ENCODE assay signal across 1 cellular context in the genomic region with DNA sequence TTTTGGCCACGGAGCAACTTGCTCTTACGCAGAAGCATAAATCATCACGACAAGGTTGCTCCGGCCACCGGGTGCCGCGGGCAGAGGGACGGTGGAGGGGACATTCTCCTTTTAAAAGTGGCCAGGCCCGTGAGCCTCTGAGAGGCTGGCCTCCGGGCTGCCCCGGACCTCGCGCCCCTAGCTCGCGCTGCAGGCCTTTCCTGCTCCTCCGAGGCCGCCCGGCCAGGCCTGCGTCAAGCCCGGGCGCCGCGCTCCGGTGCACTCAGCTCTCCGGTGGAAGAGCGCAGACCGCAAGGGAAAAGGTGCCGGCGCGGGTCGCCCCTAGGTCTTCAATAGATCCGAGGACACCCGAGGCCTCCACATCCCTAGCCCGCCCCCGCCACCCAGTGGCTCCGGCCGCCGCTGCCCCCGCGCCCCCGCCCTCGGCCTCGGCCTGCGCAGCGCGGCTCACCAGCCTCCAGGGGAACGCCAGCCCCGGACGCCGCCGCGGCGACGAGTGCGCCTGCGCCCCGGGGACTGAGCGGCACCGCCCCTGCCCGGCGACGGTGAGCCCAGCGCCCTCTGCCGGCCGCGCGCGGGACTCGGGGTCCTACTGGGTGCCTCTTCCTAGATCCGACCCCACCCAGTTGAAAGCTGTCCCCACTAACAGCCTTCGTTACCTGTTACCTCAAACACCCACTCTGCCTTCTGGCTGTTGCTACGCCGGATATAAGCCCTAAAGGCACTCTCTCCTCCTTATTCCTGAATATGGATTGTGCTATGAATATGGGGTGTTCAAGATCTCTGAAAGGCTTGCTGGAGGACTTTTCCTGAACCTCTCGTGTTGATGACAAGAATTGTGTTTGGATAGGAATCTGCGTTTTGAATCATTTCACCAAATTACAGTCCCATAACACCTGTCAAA.
TF ChIP-seq lines count a peak whose summit lies in the region.

A gene (minus strand): TSS at position 500 of the 904 bp plus-strand sequence. CDS start 10,671 bp downstream, outside the sequence.

TF ChIP-seq in K562, 482 proteins besides CTCF, POLR2A, EP300 and RAD21 (continued from another document and continues in another):
- TF ChIP-seq, protein P1, sequence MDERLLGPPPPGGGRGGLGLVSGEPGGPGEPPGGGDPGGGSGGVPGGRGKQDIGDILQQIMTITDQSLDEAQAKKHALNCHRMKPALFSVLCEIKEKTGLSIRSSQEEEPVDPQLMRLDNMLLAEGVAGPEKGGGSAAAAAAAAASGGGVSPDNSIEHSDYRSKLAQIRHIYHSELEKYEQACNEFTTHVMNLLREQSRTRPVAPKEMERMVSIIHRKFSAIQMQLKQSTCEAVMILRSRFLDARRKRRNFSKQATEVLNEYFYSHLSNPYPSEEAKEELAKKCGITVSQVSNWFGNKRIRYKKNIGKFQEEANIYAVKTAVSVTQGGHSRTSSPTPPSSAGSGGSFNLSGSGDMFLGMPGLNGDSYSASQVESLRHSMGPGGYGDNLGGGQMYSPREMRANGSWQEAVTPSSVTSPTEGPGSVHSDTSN (CRISPR knock-in tag; IDR thresholded peaks at IDR 0.05; ENCODE audit: low read depth): no peak
- TF ChIP-seq, protein P1 (tag; conservative IDR thresholded peaks at IDR 0.05; ENCODE audit: low read depth): peak; percentile 85
- TF ChIP-seq, protein P2, sequence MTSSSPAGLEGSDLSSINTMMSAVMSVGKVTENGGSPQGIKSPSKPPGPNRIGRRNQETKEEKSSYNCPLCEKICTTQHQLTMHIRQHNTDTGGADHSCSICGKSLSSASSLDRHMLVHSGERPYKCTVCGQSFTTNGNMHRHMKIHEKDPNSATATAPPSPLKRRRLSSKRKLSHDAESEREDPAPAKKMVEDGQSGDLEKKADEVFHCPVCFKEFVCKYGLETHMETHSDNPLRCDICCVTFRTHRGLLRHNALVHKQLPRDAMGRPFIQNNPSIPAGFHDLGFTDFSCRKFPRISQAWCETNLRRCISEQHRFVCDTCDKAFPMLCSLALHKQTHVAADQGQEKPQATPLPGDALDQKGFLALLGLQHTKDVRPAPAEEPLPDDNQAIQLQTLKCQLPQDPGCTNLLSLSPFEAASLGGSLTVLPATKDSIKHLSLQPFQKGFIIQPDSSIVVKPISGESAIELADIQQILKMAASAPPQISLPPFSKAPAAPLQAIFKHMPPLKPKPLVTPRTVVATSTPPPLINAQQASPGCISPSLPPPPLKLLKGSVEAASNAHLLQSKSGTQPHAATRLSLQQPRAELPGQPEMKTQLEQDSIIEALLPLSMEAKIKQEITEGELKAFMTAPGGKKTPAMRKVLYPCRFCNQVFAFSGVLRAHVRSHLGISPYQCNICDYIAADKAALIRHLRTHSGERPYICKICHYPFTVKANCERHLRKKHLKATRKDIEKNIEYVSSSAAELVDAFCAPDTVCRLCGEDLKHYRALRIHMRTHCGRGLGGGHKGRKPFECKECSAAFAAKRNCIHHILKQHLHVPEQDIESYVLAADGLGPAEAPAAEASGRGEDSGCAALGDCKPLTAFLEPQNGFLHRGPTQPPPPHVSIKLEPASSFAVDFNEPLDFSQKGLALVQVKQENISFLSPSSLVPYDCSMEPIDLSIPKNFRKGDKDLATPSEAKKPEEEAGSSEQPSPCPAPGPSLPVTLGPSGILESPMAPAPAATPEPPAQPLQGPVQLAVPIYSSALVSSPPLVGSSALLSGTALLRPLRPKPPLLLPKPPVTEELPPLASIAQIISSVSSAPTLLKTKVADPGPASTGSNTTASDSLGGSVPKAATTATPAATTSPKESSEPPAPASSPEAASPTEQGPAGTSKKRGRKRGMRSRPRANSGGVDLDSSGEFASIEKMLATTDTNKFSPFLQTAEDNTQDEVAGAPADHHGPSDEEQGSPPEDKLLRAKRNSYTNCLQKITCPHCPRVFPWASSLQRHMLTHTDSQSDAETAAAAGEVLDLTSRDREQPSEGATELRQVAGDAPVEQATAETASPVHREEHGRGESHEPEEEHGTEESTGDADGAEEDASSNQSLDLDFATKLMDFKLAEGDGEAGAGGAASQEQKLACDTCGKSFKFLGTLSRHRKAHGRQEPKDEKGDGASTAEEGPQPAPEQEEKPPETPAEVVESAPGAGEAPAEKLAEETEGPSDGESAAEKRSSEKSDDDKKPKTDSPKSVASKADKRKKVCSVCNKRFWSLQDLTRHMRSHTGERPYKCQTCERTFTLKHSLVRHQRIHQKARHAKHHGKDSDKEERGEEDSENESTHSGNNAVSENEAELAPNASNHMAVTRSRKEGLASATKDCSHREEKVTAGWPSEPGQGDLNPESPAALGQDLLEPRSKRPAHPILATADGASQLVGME (CRISPR knock-in tag; IDR thresholded peaks at IDR 0.05): no peak
- no peak for TF ChIP-seq CBFA2T3 (IDR thresholded peaks at IDR 0.05)
- no peak for TF ChIP-seq CBX3 (IDR thresholded peaks at IDR 0.05; ENCODE audit: borderline replicate concordance in 1 of 2, low read length in 2 of 2)
- no peak for TF ChIP-seq ZNF134 (CRISPR knock-in tag; conservative IDR thresholded peaks at IDR 0.05)
- no peak for TF ChIP-seq ZNF253 (CRISPR knock-in tag; conservative IDR thresholded peaks at IDR 0.05)
- no peak for TF ChIP-seq THRAP3 (IDR thresholded peaks at IDR 0.05; ENCODE audit: borderline replicate concordance)
- no peak for TF ChIP-seq HSF4 (CRISPR knock-in tag; IDR thresholded peaks at IDR 0.05; ENCODE audit: borderline replicate concordance)
- TF ChIP-seq SPI1 (IDR thresholded peaks at IDR 0.05; ENCODE audit: borderline replicate concordance, low read depth, low read length): no peak
- TF ChIP-seq MCM2 (IDR thresholded peaks at IDR 0.05; ENCODE audit: low read depth): no peak
- TF ChIP-seq, protein P3, sequence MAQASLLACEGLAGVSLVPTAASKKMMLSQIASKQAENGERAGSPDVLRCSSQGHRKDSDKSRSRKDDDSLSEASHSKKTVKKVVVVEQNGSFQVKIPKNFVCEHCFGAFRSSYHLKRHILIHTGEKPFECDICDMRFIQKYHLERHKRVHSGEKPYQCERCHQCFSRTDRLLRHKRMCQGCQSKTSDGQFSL (CRISPR knock-in tag; IDR thresholded peaks at IDR 0.05): no peak
- TF ChIP-seq, protein P3 (tag; IDR thresholded peaks at IDR 0.05): no peak
- TF ChIP-seq, protein P4, sequence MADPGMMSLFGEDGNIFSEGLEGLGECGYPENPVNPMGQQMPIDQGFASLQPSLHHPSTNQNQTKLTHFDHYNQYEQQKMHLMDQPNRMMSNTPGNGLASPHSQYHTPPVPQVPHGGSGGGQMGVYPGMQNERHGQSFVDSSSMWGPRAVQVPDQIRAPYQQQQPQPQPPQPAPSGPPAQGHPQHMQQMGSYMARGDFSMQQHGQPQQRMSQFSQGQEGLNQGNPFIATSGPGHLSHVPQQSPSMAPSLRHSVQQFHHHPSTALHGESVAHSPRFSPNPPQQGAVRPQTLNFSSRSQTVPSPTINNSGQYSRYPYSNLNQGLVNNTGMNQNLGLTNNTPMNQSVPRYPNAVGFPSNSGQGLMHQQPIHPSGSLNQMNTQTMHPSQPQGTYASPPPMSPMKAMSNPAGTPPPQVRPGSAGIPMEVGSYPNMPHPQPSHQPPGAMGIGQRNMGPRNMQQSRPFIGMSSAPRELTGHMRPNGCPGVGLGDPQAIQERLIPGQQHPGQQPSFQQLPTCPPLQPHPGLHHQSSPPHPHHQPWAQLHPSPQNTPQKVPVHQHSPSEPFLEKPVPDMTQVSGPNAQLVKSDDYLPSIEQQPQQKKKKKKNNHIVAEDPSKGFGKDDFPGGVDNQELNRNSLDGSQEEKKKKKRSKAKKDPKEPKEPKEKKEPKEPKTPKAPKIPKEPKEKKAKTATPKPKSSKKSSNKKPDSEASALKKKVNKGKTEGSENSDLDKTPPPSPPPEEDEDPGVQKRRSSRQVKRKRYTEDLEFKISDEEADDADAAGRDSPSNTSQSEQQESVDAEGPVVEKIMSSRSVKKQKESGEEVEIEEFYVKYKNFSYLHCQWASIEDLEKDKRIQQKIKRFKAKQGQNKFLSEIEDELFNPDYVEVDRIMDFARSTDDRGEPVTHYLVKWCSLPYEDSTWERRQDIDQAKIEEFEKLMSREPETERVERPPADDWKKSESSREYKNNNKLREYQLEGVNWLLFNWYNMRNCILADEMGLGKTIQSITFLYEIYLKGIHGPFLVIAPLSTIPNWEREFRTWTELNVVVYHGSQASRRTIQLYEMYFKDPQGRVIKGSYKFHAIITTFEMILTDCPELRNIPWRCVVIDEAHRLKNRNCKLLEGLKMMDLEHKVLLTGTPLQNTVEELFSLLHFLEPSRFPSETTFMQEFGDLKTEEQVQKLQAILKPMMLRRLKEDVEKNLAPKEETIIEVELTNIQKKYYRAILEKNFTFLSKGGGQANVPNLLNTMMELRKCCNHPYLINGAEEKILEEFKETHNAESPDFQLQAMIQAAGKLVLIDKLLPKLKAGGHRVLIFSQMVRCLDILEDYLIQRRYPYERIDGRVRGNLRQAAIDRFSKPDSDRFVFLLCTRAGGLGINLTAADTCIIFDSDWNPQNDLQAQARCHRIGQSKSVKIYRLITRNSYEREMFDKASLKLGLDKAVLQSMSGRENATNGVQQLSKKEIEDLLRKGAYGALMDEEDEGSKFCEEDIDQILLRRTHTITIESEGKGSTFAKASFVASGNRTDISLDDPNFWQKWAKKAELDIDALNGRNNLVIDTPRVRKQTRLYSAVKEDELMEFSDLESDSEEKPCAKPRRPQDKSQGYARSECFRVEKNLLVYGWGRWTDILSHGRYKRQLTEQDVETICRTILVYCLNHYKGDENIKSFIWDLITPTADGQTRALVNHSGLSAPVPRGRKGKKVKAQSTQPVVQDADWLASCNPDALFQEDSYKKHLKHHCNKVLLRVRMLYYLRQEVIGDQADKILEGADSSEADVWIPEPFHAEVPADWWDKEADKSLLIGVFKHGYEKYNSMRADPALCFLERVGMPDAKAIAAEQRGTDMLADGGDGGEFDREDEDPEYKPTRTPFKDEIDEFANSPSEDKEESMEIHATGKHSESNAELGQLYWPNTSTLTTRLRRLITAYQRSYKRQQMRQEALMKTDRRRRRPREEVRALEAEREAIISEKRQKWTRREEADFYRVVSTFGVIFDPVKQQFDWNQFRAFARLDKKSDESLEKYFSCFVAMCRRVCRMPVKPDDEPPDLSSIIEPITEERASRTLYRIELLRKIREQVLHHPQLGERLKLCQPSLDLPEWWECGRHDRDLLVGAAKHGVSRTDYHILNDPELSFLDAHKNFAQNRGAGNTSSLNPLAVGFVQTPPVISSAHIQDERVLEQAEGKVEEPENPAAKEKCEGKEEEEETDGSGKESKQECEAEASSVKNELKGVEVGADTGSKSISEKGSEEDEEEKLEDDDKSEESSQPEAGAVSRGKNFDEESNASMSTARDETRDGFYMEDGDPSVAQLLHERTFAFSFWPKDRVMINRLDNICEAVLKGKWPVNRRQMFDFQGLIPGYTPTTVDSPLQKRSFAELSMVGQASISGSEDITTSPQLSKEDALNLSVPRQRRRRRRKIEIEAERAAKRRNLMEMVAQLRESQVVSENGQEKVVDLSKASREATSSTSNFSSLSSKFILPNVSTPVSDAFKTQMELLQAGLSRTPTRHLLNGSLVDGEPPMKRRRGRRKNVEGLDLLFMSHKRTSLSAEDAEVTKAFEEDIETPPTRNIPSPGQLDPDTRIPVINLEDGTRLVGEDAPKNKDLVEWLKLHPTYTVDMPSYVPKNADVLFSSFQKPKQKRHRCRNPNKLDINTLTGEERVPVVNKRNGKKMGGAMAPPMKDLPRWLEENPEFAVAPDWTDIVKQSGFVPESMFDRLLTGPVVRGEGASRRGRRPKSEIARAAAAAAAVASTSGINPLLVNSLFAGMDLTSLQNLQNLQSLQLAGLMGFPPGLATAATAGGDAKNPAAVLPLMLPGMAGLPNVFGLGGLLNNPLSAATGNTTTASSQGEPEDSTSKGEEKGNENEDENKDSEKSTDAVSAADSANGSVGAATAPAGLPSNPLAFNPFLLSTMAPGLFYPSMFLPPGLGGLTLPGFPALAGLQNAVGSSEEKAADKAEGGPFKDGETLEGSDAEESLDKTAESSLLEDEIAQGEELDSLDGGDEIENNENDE (IDR thresholded peaks at IDR 0.05; ENCODE audit: low read depth, low read length): no peak
- no peak for TF ChIP-seq ZNF311 (CRISPR knock-in tag; IDR thresholded peaks at IDR 0.05)
- TF ChIP-seq SRSF9 (IDR thresholded peaks at IDR 0.05; ENCODE audit: borderline replicate concordance, low read depth, low read length): no peak
- TF ChIP-seq NFRKB (IDR thresholded peaks at IDR 0.05; ENCODE audit: low read depth): no peak
- TF ChIP-seq, protein P5, sequence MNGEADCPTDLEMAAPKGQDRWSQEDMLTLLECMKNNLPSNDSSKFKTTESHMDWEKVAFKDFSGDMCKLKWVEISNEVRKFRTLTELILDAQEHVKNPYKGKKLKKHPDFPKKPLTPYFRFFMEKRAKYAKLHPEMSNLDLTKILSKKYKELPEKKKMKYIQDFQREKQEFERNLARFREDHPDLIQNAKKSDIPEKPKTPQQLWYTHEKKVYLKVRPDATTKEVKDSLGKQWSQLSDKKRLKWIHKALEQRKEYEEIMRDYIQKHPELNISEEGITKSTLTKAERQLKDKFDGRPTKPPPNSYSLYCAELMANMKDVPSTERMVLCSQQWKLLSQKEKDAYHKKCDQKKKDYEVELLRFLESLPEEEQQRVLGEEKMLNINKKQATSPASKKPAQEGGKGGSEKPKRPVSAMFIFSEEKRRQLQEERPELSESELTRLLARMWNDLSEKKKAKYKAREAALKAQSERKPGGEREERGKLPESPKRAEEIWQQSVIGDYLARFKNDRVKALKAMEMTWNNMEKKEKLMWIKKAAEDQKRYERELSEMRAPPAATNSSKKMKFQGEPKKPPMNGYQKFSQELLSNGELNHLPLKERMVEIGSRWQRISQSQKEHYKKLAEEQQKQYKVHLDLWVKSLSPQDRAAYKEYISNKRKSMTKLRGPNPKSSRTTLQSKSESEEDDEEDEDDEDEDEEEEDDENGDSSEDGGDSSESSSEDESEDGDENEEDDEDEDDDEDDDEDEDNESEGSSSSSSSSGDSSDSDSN (IDR thresholded peaks at IDR 0.05; ENCODE audit: borderline replicate concordance in 1 of 2, low read depth in 2 of 2, low read length in 2 of 2): peak; percentile 74 to 86; a peak in 2 of 4 replicates
- no peak for TF ChIP-seq HLTF (IDR thresholded peaks at IDR 0.05)
- TF ChIP-seq ZSCAN29 (IDR thresholded peaks at IDR 0.05): no peak
- TF ChIP-seq FOXA3 (CRISPR knock-in tag; conservative IDR thresholded peaks at IDR 0.05 in 1 of 2, IDR thresholded peaks at IDR 0.05 in 1 of 2): no peak
- TF ChIP-seq SIX5 (IDR thresholded peaks at IDR 0.05; ENCODE audit: borderline replicate concordance in 1 of 2, insufficient read depth in 1 of 2, low read depth in 1 of 2, low read length in 2 of 2): no peak
